In genomic region chrY:10993955-10994354, GRCh38 we compare ENCODE assay signal across 8 cellular contexts.
"Had no signal": no experiment of that assay in that cellular context is flagged by ENCODE, and none has a peak within 500 bp of the region (broad histone marks: within the 10 kb centered on the region; RNA-seq: fewer than 3 reads in every experiment).

No MANE protein-coding gene starts in this region.

- H3K9me3 ChIP-seq: HAP-1 had no signal

- H3K4me1 ChIP-seq: HAP-1 had no signal

- H3K4me3 ChIP-seq: GM23248, HAP-1 had no signal

- H3K27me3 Mint-ChIP-seq: IgD-negative memory B cell had no signal

- H3K4me1 Mint-ChIP-seq: IgD-negative memory B cell had no signal

- H3K4me3 Mint-ChIP-seq: HFFc6, IgD-negative memory B cell had no signal

- H3K36me3 Mint-ChIP-seq: IgD-negative memory B cell had no signal

- H3K27ac ChIP-seq: GM23248 had no signal

- ATAC-seq: HCT116 had no signal

- H3K27ac Mint-ChIP-seq: HFFc6, IgD-negative memory B cell had no signal

- DNase-seq: GM23248, GOT3, H7, HFFc6, KBM-7 had no signal

- H3K36me3 ChIP-seq: HAP-1 had no signal
